Comparison of ENCODE assay signal across 1 cellular context in the genomic region with DNA sequence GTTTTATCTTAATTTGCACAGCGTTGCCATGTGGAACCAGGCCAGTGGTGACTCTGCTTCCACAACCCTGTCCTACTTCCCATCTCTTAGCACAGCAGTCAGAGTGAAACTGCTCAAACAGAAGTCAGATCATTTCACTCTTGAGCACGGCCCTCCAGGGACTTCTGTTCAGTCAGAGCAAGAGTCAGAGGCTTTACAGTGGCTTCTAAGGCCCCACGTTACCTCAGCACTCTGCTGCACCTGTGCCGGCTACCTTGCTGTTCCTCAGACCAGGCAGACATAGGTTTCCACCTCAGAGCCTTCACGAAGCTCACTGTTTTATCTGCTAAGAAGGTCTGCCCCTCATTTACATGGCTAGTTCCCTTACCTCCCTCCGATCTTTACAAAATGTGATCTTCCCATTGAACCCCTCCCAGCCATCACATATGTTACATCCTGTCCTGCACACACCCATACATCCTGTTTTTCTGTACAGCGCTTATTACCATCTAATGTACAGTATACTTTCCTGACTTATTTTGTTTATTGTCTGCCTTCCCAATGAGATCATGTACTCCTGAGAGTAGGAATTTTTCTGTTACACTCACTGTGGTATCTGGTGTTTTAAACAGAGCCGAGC.
TF ChIP-seq lines count a peak whose summit lies in the region.

No MANE protein-coding gene starts in this region.

TF ChIP-seq in GM12878, 131 proteins besides CTCF, POLR2A, EP300 and RAD21 (continued from another document):
- TF ChIP-seq FOS (IDR thresholded peaks at IDR 0.05; ENCODE audit: borderline replicate concordance, extremely low read depth, insufficient read length) (no peak), RFX5 (IDR thresholded peaks at IDR 0.05; ENCODE audit: low read depth, low read length) (peak; percentile 37; the same call in 1 of the 2 replicates), ZNF24 (IDR thresholded peaks at IDR 0.05) (peak; percentile 72), BHLHE40 (IDR thresholded peaks at IDR 0.05; ENCODE audit: borderline replicate concordance in 1 of 2, low read depth in 2 of 2, low read length in 1 of 2) (peak; percentile 77 to 81; a peak in 3 of 4 replicates), SREBF1 (IDR thresholded peaks at IDR 0.05; ENCODE audit: low read length) (peak; percentile 91), ZNF384 (IDR thresholded peaks at IDR 0.05; ENCODE audit: borderline replicate concordance, low read depth, low read length) (no peak), STAT3 (IDR thresholded peaks at IDR 0.05; ENCODE audit: low read depth, low read length) (peak; percentile 93; the same call in 1 of the 2 replicates), ETV6 (conservative IDR thresholded peaks at IDR 0.05 in 1 of 2, IDR thresholded peaks at IDR 0.05 in 1 of 2; ENCODE audit: borderline replicate concordance in 1 of 2, low read depth in 1 of 2) (peak in 1 of 2 experiments; percentile 97; a peak in 2 of 4 replicates), NR2F1 (conservative IDR thresholded peaks at IDR 0.05) (peak; percentile 92), SIX5 (IDR thresholded peaks at IDR 0.05; ENCODE audit: low read depth, low read length, severe bottlenecking) (no peak), PML (IDR thresholded peaks at IDR 0.05; ENCODE audit: low read length) (peak; percentile 75), ZNF217 (IDR thresholded peaks at IDR 0.05) (peak; percentile 100), MEF2A (IDR thresholded peaks at IDR 0.05; ENCODE audit: insufficient read depth, low read depth, low read length) (peak; percentile 73), RELA (IDR thresholded peaks at IDR 0.05; ENCODE audit: borderline replicate concordance, partially characterized antibody) (no peak), CEBPB (IDR thresholded peaks at IDR 0.05; ENCODE audit: borderline replicate concordance in 1 of 2, low read depth in 2 of 2, low read length in 2 of 2) (peak in 1 of 2 experiments; percentile 90; a peak in 2 of 4 replicates)
- TF ChIP-seq, protein P1, sequence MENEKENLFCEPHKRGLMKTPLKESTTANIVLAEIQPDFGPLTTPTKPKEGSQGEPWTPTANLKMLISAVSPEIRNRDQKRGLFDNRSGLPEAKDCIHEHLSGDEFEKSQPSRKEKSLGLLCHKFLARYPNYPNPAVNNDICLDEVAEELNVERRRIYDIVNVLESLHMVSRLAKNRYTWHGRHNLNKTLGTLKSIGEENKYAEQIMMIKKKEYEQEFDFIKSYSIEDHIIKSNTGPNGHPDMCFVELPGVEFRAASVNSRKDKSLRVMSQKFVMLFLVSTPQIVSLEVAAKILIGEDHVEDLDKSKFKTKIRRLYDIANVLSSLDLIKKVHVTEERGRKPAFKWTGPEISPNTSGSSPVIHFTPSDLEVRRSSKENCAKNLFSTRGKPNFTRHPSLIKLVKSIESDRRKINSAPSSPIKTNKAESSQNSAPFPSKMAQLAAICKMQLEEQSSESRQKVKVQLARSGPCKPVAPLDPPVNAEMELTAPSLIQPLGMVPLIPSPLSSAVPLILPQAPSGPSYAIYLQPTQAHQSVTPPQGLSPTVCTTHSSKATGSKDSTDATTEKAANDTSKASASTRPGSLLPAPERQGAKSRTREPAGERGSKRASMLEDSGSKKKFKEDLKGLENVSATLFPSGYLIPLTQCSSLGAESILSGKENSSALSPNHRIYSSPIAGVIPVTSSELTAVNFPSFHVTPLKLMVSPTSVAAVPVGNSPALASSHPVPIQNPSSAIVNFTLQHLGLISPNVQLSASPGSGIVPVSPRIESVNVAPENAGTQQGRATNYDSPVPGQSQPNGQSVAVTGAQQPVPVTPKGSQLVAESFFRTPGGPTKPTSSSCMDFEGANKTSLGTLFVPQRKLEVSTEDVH (IDR thresholded peaks at IDR 0.05; ENCODE audit: low read depth, partially characterized antibody), result no peak
